In the genomic region with DNA sequence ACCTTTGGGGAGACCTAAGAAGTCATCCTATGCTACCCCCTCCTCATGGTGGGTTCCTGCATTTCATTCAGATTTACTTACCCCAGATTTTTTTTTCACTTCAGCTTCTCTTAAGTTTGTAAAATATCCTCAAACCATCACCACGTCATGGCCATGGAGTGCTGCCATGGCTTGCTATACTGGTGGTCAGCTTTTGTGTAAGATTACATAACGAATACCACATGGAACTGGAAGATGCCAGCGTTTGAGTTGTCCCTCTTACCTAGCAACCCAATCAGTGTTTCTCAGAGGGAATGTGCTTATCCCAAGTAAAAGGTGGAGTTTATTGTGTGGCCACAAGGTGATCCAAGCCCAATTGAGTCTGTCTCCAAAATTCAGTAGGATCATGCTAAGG, we compare ENCODE assay signal across 14 cellular contexts.
DNase-seq lines count a peak whose midpoint lies in the region; ATAC-seq and TF ChIP-seq lines count a peak whose summit lies in the region.
"Had no signal": no experiment of that assay in that cellular context is flagged by ENCODE, and none has a peak within 500 bp of the region (broad histone marks: within the 10 kb centered on the region; RNA-seq: fewer than 3 reads in every experiment).

No MANE protein-coding gene starts in this region.

- peak; percentile 49 for DNase-seq in AG20443 (ENCODE audit: low spot score)
- peak; percentile 3 for DNase-seq in RPMI7951 (ENCODE audit: low read depth)
- peak; percentile 35 for DNase-seq in fibroblast of pulmonary artery (ENCODE audit: low read depth)
- DNase-seq in activated T-cell treated with anti-CD3 and anti-CD28 coated beads, Interleukin-2, amount 50 U/mL, for 72 hours, result no peak
- DNase-seq: DMS 273 treated with DMSO at 0.1 percent for 48 hours, GF-D8, NCI-H1417 treated with DMSO at 0.1 percent for 48 hours, NCI-H526 treated with DMSO at 0.1 percent for 48 hours had no signal

- H3K4me1 Mint-ChIP-seq in activated T-cell treated with anti-CD3 and anti-CD28 coated beads, Interleukin-2, amount 50 U/mL, for 72 hours (ENCODE audit: low read depth), result peaks cover 13% of the 10 kb centered on the region

- H3K9me3 ChIP-seq in stomach smooth muscle (ENCODE audit: control insufficient read depth in 2 of 2, low read length in 2 of 2), result no peaks in the 10 kb centered on the region

- no peaks in the 10 kb centered on the region for H3K27me3 ChIP-seq in stomach smooth muscle (ENCODE audit: control insufficient read depth in 1 of 2, insufficient read depth in 2 of 2, low read length in 2 of 2)

- H3K27me3 Mint-ChIP-seq in activated T-cell treated with anti-CD3 and anti-CD28 coated beads, Interleukin-2, amount 50 U/mL, for 72 hours (ENCODE audit: low read depth), result no peaks in the 10 kb centered on the region

- H3K9ac ChIP-seq in stomach smooth muscle (ENCODE audit: low read length in 2 of 2), result no peak overlapping the region

- no peak overlapping the region for H3K4me3 ChIP-seq in fibroblast of pulmonary artery (replicated peaks; ENCODE audit: low read depth, low read length)
- H3K4me3 ChIP-seq in stomach smooth muscle (ENCODE audit: low read length in 2 of 2), result no peak overlapping the region

- H3K27ac Mint-ChIP-seq in activated T-cell treated with anti-CD3 and anti-CD28 coated beads, Interleukin-2, amount 50 U/mL, for 72 hours, result no peak overlapping the region

- no peaks in the 10 kb centered on the region for H3K36me3 Mint-ChIP-seq in activated T-cell treated with anti-CD3 and anti-CD28 coated beads, Interleukin-2, amount 50 U/mL, for 72 hours (ENCODE audit: insufficient read depth in 2 of 2)

- TF ChIP-seq CTCF in fibroblast of pulmonary artery (IDR thresholded peaks at IDR 0.05; ENCODE audit: low read length, missing control alignments), result no peak

- H3K4me3 Mint-ChIP-seq in activated T-cell treated with anti-CD3 and anti-CD28 coated beads, Interleukin-2, amount 50 U/mL, for 72 hours, result no peak overlapping the region

- ATAC-seq in HG03432 (IDR thresholded peaks at IDR 0.05; ENCODE audit: unreplicated experiment), result no peak
- ATAC-seq in HG02840 (IDR thresholded peaks at IDR 0.05; ENCODE audit: low FRiP score, unreplicated experiment), result no peak
- ATAC-seq in activated T-cell treated with anti-CD3 and anti-CD28 coated beads, Interleukin-2, amount 50 U/mL, for 72 hours (replicated peaks in 1 of 2), result no peak

- no peaks in the 10 kb centered on the region for H3K36me3 ChIP-seq in stomach smooth muscle (ENCODE audit: control insufficient read depth in 2 of 2, insufficient read depth in 2 of 2, low read length in 2 of 2)

- H3K4me1 ChIP-seq in stomach smooth muscle (ENCODE audit: control insufficient read depth, insufficient read depth, low read length), result peaks cover 12% of the 10 kb centered on the region

- H3K27ac ChIP-seq in stomach smooth muscle (ENCODE audit: low read length), result peak overlapping the region; percentile 24
- H3K27ac ChIP-seq: C4-2B, HL-60, RWPE1 had no signal

- H3K9me3 Mint-ChIP-seq in activated T-cell treated with anti-CD3 and anti-CD28 coated beads, Interleukin-2, amount 50 U/mL, for 72 hours, result no peaks in the 10 kb centered on the region

Comparison
In these comparisons a context has a peak if more than half of its experiments do, and no peak if none do; other contexts are left out.
1. DNase-seq: peak in AG20443 (single experiment), RPMI7951 (single experiment) and fibroblast of pulmonary artery (single experiment); none in activated T-cell treated with anti-CD3 and anti-CD28 coated beads, Interleukin-2, amount 50 U/mL, for 72 hours (0 of 2).